ENCODE assay signal across 10 cellular contexts in the genomic region with DNA sequence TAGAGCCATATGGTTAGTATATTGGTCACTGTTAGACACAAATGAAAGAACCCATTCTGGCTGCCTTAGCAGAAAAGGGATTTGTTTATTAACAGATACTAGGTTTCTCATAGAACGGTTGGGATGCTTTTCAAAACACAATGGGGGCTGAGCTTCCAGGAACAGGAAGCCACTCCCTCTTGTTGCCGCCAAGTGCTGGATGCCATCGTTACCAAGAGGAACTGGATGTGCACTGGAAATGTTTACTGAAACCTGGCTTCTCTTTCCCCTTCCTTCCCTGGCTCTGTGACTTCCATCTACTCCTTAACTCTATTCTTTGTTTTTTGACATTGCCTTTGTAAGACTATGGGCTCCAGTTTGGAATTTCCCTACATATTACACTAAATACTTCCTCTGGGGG. TPM values are rescaled to one million over a fixed set of nuclear protein-coding genes. Genes with fewer than 3 reads are reported as not detected.
DNase-seq lines count a peak whose midpoint lies in the region; ATAC-seq, FAIRE-seq and TF ChIP-seq lines count a peak whose summit lies in the region.
"Had no signal": no experiment of that assay in that cellular context is flagged by ENCODE, and none has a peak within 500 bp of the region (broad histone marks: within the 10 kb centered on the region; RNA-seq: fewer than 3 reads in every experiment).

No MANE protein-coding gene starts in this region.

- no peak overlapping the region for H2BK12ac ChIP-seq in mesenchymal stem cell (ENCODE audit: low read length in 2 of 2)

- no peak overlapping the region for H2AK5ac ChIP-seq in mesenchymal stem cell (ENCODE audit: low read length, severe bottlenecking)

- POLR2A ChIA-PET in endothelial cell of umbilical vein (lab: Charles Lee) = no interaction called here

- H3K4me2 ChIP-seq in endothelial cell of umbilical vein (ENCODE audit: insufficient read depth, low read length) (peak overlapping the region; percentile 6), mesenchymal stem cell (ENCODE audit: low read length, poor library complexity, severe bottlenecking) (no peak overlapping the region)

- no peak overlapping the region for H3K18ac ChIP-seq in mesenchymal stem cell (ENCODE audit: low read depth in 1 of 2, low read length in 2 of 2)

- BruUV-seq in endothelial cell of umbilical vein (replicated peaks; lab: Mats Ljungman, UMichigan) = no TSS peak

- no peak overlapping the region for H3K14ac ChIP-seq in mesenchymal stem cell (ENCODE audit: low read length in 2 of 2)

- H3K4me1 ChIP-seq in endothelial cell of umbilical vein (ENCODE audit: control insufficient read depth, extremely low read depth, insufficient read depth, low read length) = peaks cover 4% of the 10 kb centered on the region
- H3K4me1 ChIP-seq in mesenchymal stem cell (ENCODE audit: control insufficient read depth, insufficient read depth, low read depth, low read length) = no peaks in the 10 kb centered on the region
- peaks cover 11% of the 10 kb centered on the region for H3K4me1 ChIP-seq in upper lobe of right lung
- no peaks in the 10 kb centered on the region for H3K4me1 ChIP-seq in small intestine (ENCODE audit: control insufficient read depth in 2 of 2, insufficient read depth in 1 of 2, low read depth in 1 of 2, low read length in 1 of 2)

- TF ChIP-seq POLR2A in endothelial cell of umbilical vein (IDR thresholded peaks at IDR 0.05; ENCODE audit: low read depth, low read length) = no peak

- H2BK5ac ChIP-seq in mesenchymal stem cell (ENCODE audit: low read depth, low read length, poor library complexity, severe bottlenecking) = no peak overlapping the region

- ATAC-seq in upper lobe of right lung (peak; percentile 74), HG03095 (IDR thresholded peaks at IDR 0.05; ENCODE audit: unreplicated experiment) (no peak)

- no peak overlapping the region for H2BK15ac ChIP-seq in mesenchymal stem cell (ENCODE audit: low read depth, poor library complexity, severe bottlenecking)

- H3K79me2 ChIP-seq in endothelial cell of umbilical vein (ENCODE audit: control insufficient read depth, insufficient read depth, low read length) = no peaks in the 10 kb centered on the region

- H3K23ac ChIP-seq in mesenchymal stem cell (ENCODE audit: low read length in 2 of 2) = no peak overlapping the region

- DNase-seq in SIG-M5 treated with dmso at 0.1 percent for 504 hours (lab: John Stamatoyannopoulos, UW; ENCODE audit: unreplicated experiment) (peak; percentile 10), SIG-M5 (lab: John Stamatoyannopoulos, UW) (no peak), endothelial cell of umbilical vein (ENCODE audit: low read depth, low spot score) (peak; percentile 32), mesenchymal stem cell (peak; percentile 9), upper lobe of right lung (no peak), NK-92 (lab: John Stamatoyannopoulos, UW; ENCODE audit: unreplicated experiment) (no peak), small intestine (no peak)
- DNase-seq: activated CD4-positive, CD25-positive, alpha-beta regulatory T cell had no signal

- H4K20me1 ChIP-seq in endothelial cell of umbilical vein (replicated peaks; ENCODE audit: control insufficient read depth, extremely low read depth, insufficient read depth, low read length) = no peaks in the 10 kb centered on the region

- H3K4ac ChIP-seq in mesenchymal stem cell (ENCODE audit: low read depth in 1 of 2, low read length in 2 of 2) = no peak overlapping the region

- H3K36me3 ChIP-seq in endothelial cell of umbilical vein (ENCODE audit: control insufficient read depth in 2 of 2, extremely low read depth in 1 of 2, insufficient read depth in 2 of 2, low read length in 2 of 2) (no peaks in the 10 kb centered on the region), mesenchymal stem cell (ENCODE audit: control insufficient read depth in 1 of 2, insufficient read depth in 2 of 2, low read depth in 1 of 2, low read length in 2 of 2) (no peaks in the 10 kb centered on the region), upper lobe of right lung (no peaks in the 10 kb centered on the region), small intestine (ENCODE audit: control insufficient read depth in 2 of 2, insufficient read depth in 2 of 2, low read length in 2 of 2) (no peaks in the 10 kb centered on the region)

- H3K27me3 ChIP-seq in endothelial cell of umbilical vein (ENCODE audit: control insufficient read depth in 2 of 2, insufficient read depth in 2 of 2, low read length in 2 of 2) = peaks cover 0 to 9% of the 10 kb centered on the region in 2 experiments
- H3K27me3 ChIP-seq in mesenchymal stem cell (ENCODE audit: control insufficient read depth in 1 of 2, insufficient read depth in 1 of 2, low read length in 2 of 2) = no peaks in the 10 kb centered on the region
- no peaks in the 10 kb centered on the region for H3K27me3 ChIP-seq in upper lobe of right lung
- no peaks in the 10 kb centered on the region for H3K27me3 ChIP-seq in small intestine (ENCODE audit: control insufficient read depth in 2 of 2, insufficient read depth in 2 of 2, low read length in 2 of 2)

- 46% methylated on average over 3 of the region's 3 CpGs for WGBS in mesenchymal stem cell
- 21 to 71% (median 54%) methylated on average over 3 of the region's 3 CpGs for WGBS in small intestine, 3 donors

- H3K4me3 ChIP-seq in endothelial cell of umbilical vein (replicated peaks in 1 of 3; ENCODE audit: insufficient read depth in 1 of 3, low read depth in 1 of 3, low read length in 3 of 3) = no peak overlapping the region
- H3K4me3 ChIP-seq in mesenchymal stem cell (ENCODE audit: insufficient read depth in 1 of 2, low read depth in 1 of 2, low read length in 2 of 2) = peak overlapping the region in 1 of 2 experiments; percentile 38
- no peak overlapping the region for H3K4me3 ChIP-seq in upper lobe of right lung
- no peak overlapping the region for H3K4me3 ChIP-seq in small intestine (ENCODE audit: low read depth in 1 of 2, low read length in 2 of 2)

- TF ChIP-seq CTCF in endothelial cell of umbilical vein (IDR thresholded peaks at IDR 0.05; ENCODE audit: extremely low read depth in 1 of 2, insufficient read depth in 1 of 2, low read depth in 1 of 2, low read length in 2 of 2) (no peak), upper lobe of right lung (IDR thresholded peaks at IDR 0.05) (no peak)

- H3K9me1 ChIP-seq in endothelial cell of umbilical vein (replicated peaks; ENCODE audit: control insufficient read depth, extremely low read depth, insufficient read depth, low read length) = no peaks in the 10 kb centered on the region

- no peak overlapping the region for H4K91ac ChIP-seq in mesenchymal stem cell (ENCODE audit: low read length)

- H3K27ac ChIP-seq in endothelial cell of umbilical vein (ENCODE audit: insufficient read depth, low read depth, low read length) (no peak overlapping the region), mesenchymal stem cell (ENCODE audit: low read length, poor library complexity, severe bottlenecking) (no peak overlapping the region), upper lobe of right lung (peak overlapping the region; percentile 79), small intestine (ENCODE audit: low read depth in 1 of 2, low read length in 1 of 2) (no peak overlapping the region)

- H3K9ac ChIP-seq in endothelial cell of umbilical vein (replicated peaks; ENCODE audit: extremely low read depth, insufficient read depth, low read length) (no peak overlapping the region), mesenchymal stem cell (ENCODE audit: low read length) (no peak overlapping the region)

- H4K8ac ChIP-seq in mesenchymal stem cell (ENCODE audit: low read length) = no peak overlapping the region

- dilution Hi-C loops in endothelial cell of umbilical vein (cut with MboI; ENCODE audit: extremely low pct_ligation_motif_present, low sequenced_read_pairs) = no loop called here

- H2AFZ ChIP-seq in endothelial cell of umbilical vein (ENCODE audit: low read depth, low read length) (peak overlapping the region; percentile 83), mesenchymal stem cell (ENCODE audit: low read depth, low read length) (no peak overlapping the region)

- CTCF ChIA-PET in endothelial cell of umbilical vein (lab: Charles Lee) = no interaction called here

- H3K79me1 ChIP-seq in mesenchymal stem cell (replicated peaks; ENCODE audit: low read length, poor library complexity, severe bottlenecking) = no peaks in the 10 kb centered on the region

- FAIRE-seq in endothelial cell of umbilical vein (lab: Jason Lieb, UNC) (peak; percentile 42), small intestine (lab: Jason Lieb, UNC) (no peak)

- intact Hi-C loops in endothelial cell of umbilical vein (cut with micrococcal nuclease) (loop anchor here (1.0 kb wide), 1 partner anchor 13 kb away; no protein-coding TSS in a partner anchor), upper lobe of right lung (cut with DNase I) (no loop called here)

- no peaks in the 10 kb centered on the region for H3K9me3 ChIP-seq in endothelial cell of umbilical vein (replicated peaks; ENCODE audit: control insufficient read depth, insufficient read depth, low read length)
- H3K9me3 ChIP-seq in mesenchymal stem cell (ENCODE audit: control insufficient read depth, low read length) = peaks cover 16% of the 10 kb centered on the region
- peaks cover 9% of the 10 kb centered on the region for H3K9me3 ChIP-seq in upper lobe of right lung
- no peaks in the 10 kb centered on the region for H3K9me3 ChIP-seq in small intestine (ENCODE audit: control insufficient read depth, low read depth)

- H2BK120ac ChIP-seq in mesenchymal stem cell (ENCODE audit: low read depth, low read length) = no peak overlapping the region

TF ChIP-seq in endothelial cell of umbilical vein, 7 proteins besides CTCF, POLR2A, EP300 and RAD21 (continues in another document):
- TF ChIP-seq POLR2AphosphoS5 (IDR thresholded peaks at IDR 0.05; ENCODE audit: insufficient read depth, low read depth, low read length) (no peak), GATA2 (IDR thresholded peaks at IDR 0.05; ENCODE audit: insufficient read depth, insufficient read length, low read depth, low read length) (no peak), MYC (IDR thresholded peaks at IDR 0.05; ENCODE audit: low read depth, low read length) (no peak), JUN (IDR thresholded peaks at IDR 0.05; ENCODE audit: borderline replicate concordance, insufficient read depth, insufficient read length, low read depth) (no peak), EZH2 (IDR thresholded peaks at IDR 0.05; ENCODE audit: borderline replicate concordance, low read depth, low read length, severe bottlenecking) (no peak)

RNA-seq across cellular contexts. Expression of gene KL, which starts 11.8 kb away (rescaled TPM):
- total RNA-seq in endothelial cell of umbilical vein (0.07 and 0.12 TPM in 2 replicates), upper lobe of right lung (12.5 TPM)
- polyA plus RNA-seq in endothelial cell of umbilical vein (0.01 TPM in 1 of 2 replicates, not detected in the other), small intestine (1 to 10 TPM in 1 of 3 donors, under 1 TPM in 2; 0.67 to 3.2 (median 0.81) TPM)
- polyA plus RNA-seq in endothelial cell of umbilical vein (2011; cell fraction: cytosol; rRNA removed) = 0.01 TPM in 1 of 2 replicates, not detected in the other
- 0.04 TPM in 1 of 2 replicates, not detected in the other for polyA plus RNA-seq in endothelial cell of umbilical vein (2011; cell fraction: nucleus; rRNA removed)
- polyA plus RNA-seq in endothelial cell of umbilical vein (2012) = not detected in 2 replicates
- not detected in 2 replicates for polyA minus RNA-seq in endothelial cell of umbilical vein
- not detected for polyA minus RNA-seq in endothelial cell of umbilical vein (2011; cell fraction: cytosol; rRNA and poly(A)+ RNA removed)
- not detected in 2 replicates for polyA minus RNA-seq in endothelial cell of umbilical vein (2011; cell fraction: nucleus; rRNA and poly(A)+ RNA removed)
- polyA plus RNA-seq in mesenchymal stem cell (2013, experiment 1 of 2) = 0.03 TPM
- polyA plus RNA-seq in mesenchymal stem cell (2013, experiment 2 of 2) = 0.04 TPM
- total RNA-seq: G401 had no signal

Comparison
In these comparisons a context has a peak if more than half of its experiments do, and no peak if none do; other contexts are left out.
1. DNase-seq: peak in SIG-M5 treated with dmso at 0.1 percent for 504 hours (single experiment), endothelial cell of umbilical vein (single experiment) and mesenchymal stem cell (single experiment); none in SIG-M5 (single experiment), upper lobe of right lung (single experiment), NK-92 (single experiment) and small intestine (single experiment).
2. RNA of gene KL, which starts 11.8 kb away (total RNA-seq): 12.5 TPM in upper lobe of right lung (single experiment); 0.07 to 0.12 TPM in endothelial cell of umbilical vein; every median in the first group is over 10 times any median in the second.